Comparison of ENCODE assay signal across 12 cellular contexts in the genomic region with DNA sequence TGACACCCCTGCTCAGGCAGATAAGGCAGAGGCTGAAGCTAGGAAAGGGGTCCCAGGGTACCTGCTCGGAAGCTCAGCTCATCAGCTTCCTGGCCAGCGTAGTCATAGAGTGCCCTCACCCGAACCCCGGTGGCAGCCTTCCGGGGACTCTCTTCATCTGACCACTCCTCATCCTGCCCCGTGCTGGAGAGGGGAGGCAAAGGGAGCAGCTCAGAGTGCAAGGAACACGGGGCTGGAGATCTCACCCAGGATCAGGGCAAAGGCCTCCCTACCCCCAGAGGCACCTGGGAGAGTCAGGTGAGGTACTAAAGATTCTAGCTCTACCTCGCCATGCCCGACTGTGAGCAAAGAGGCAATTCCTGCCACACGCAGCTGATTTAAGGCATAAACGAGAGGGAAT. TPM values are rescaled to one million over a fixed set of nuclear protein-coding genes. Genes with fewer than 3 reads are reported as not detected.
DNase-seq lines count a peak whose midpoint lies in the region; ATAC-seq and TF ChIP-seq lines count a peak whose summit lies in the region.
"Had no signal": no experiment of that assay in that cellular context is flagged by ENCODE, and none has a peak within 500 bp of the region (broad histone marks: within the 10 kb centered on the region; RNA-seq: fewer than 3 reads in every experiment).

No MANE protein-coding gene starts in this region.

- H3K27ac Mint-ChIP-seq in neural progenitor cell, result no peak overlapping the region

- no peak overlapping the region for H3K4me2 ChIP-seq in osteoblast (ENCODE audit: insufficient read depth, low read length)
- H3K4me2 ChIP-seq in neural progenitor cell, result no peak overlapping the region

- no peak overlapping the region for H3K4me3 Mint-ChIP-seq in neural progenitor cell

- ATAC-seq in left cardiac atrium (no peak), GM21526 (IDR thresholded peaks at IDR 0.05; ENCODE audit: low FRiP score, unreplicated experiment) (no peak)

- H2AFZ ChIP-seq in osteoblast (ENCODE audit: low read length), result no peak overlapping the region
- H2AFZ ChIP-seq in neural progenitor cell (replicated peaks), result no peak overlapping the region
- H2AFZ ChIP-seq: PC-9 had no signal

- intact Hi-C loops in left ventricle myocardium inferior (cut with micrococcal nuclease) (no loop called here), left cardiac atrium (cut with DNase I) (loop anchor here in 1 of 2 donors (5.0 kb wide), 2 partner anchors 39 to 79 kb away; a partner anchor contains a TSS), dorsolateral prefrontal cortex (cut with DNase I) (loop anchor here in 1 of 2 donors (2.0 to 5.0 kb wide), 2 partner anchors 176 to 229 kb away; a partner anchor contains a TSS)

- H3K4me1 ChIP-seq in left ventricle myocardium inferior (peaks cover 94% of the 10 kb centered on the region), osteoblast (ENCODE audit: insufficient read depth, low read length) (peaks cover 19% of the 10 kb centered on the region), neural progenitor cell (peaks cover 10% of the 10 kb centered on the region)

- H3K36me3 Mint-ChIP-seq in neural progenitor cell, result peaks cover 4% of the 10 kb centered on the region

- H4K20me1 ChIP-seq in osteoblast (ENCODE audit: insufficient read depth, low read length) (peaks cover 19% of the 10 kb centered on the region), neural progenitor cell (ENCODE audit: low read depth) (peaks cover 19% of the 10 kb centered on the region)

- H3F3A ChIP-seq in neural progenitor cell (ENCODE audit: low read depth), result peaks cover 12% of the 10 kb centered on the region

- H3K9ac ChIP-seq in neural progenitor cell, result no peak overlapping the region

- H3K36me3 ChIP-seq in left ventricle myocardium inferior (peaks cover 56% of the 10 kb centered on the region), osteoblast (ENCODE audit: insufficient read depth, low read length) (peaks cover 20% of the 10 kb centered on the region), neural progenitor cell (no peaks in the 10 kb centered on the region), MG63 (peaks cover 41% of the 10 kb centered on the region)

- H3K27me3 ChIP-seq in left ventricle myocardium inferior (ENCODE audit: low read depth) (peaks cover 4% of the 10 kb centered on the region), dorsolateral prefrontal cortex (no peaks in the 10 kb centered on the region), osteoblast (ENCODE audit: insufficient read depth, low read length) (no peaks in the 10 kb centered on the region), neural progenitor cell (no peaks in the 10 kb centered on the region), MG63 (no peaks in the 10 kb centered on the region)

- no peaks in the 10 kb centered on the region for H3K27me3 Mint-ChIP-seq in neural progenitor cell (ENCODE audit: insufficient read depth, low read depth)

- peak overlapping the region; percentile 95 for H3K4me3 ChIP-seq in left ventricle myocardium inferior
- peak overlapping the region in 2 of 59 donors; percentile 93 to 94 for H3K4me3 ChIP-seq in dorsolateral prefrontal cortex
- no peak overlapping the region for H3K4me3 ChIP-seq in osteoblast (ENCODE audit: insufficient read depth, low read length)
- H3K4me3 ChIP-seq in neural progenitor cell, result no peak overlapping the region
- H3K4me3 ChIP-seq in MG63, result no peak overlapping the region
- H3K4me3 ChIP-seq: PC-9 had no signal

- peaks cover 32% of the 10 kb centered on the region for H3K79me2 ChIP-seq in osteoblast (ENCODE audit: insufficient read depth, low read length)
- H3K79me2 ChIP-seq in neural progenitor cell (ENCODE audit: low read depth), result peaks cover 31% of the 10 kb centered on the region

- no peak for DNase-seq in left ventricle myocardium inferior
- no peak for DNase-seq in left cardiac atrium
- DNase-seq in dorsolateral prefrontal cortex, result no peak
- peak; percentile 73 for DNase-seq in osteoblast (ENCODE audit: insufficient read length, low spot score, missing footprints)
- DNase-seq in neural progenitor cell (ENCODE audit: low spot score), result no peak
- no peak for DNase-seq in D341Med (ENCODE audit: low spot score)
- DNase-seq in MG63, result no peak
- DNase-seq: activated T-cell treated with anti-CD3 and anti-CD28 coated beads, Interleukin-2, amount 50 U/mL, for 72 hours; foreskin fibroblast; NCI-H2171; PC-9 had no signal

- H3K4me1 Mint-ChIP-seq in neural progenitor cell, result peaks cover 19% of the 10 kb centered on the region

- no peaks in the 10 kb centered on the region for H3K9me3 Mint-ChIP-seq in neural progenitor cell
- H3K9me3 Mint-ChIP-seq: activated T-cell treated with anti-CD3 and anti-CD28 coated beads, Interleukin-2, amount 50 U/mL, for 72 hours had no signal

- TF ChIP-seq CTCF in left ventricle myocardium inferior (IDR thresholded peaks at IDR 0.05; ENCODE audit: borderline replicate concordance) (no peak), dorsolateral prefrontal cortex (IDR thresholded peaks at IDR 0.05 in 54 of 56, conservative IDR thresholded peaks at IDR 0.05 in 2 of 56; ENCODE audit: low read depth in 1 of 56, partially characterized antibody in 56 of 56) (no peak), osteoblast (IDR thresholded peaks at IDR 0.05; ENCODE audit: extremely low read depth, low read depth, low read length) (no peak), neural progenitor cell (IDR thresholded peaks at IDR 0.05) (no peak)

- H3K9me3 ChIP-seq in left ventricle myocardium inferior (replicated peaks) (no peaks in the 10 kb centered on the region), osteoblast (ENCODE audit: low read depth, low read length) (no peaks in the 10 kb centered on the region), neural progenitor cell (ENCODE audit: low read depth) (no peaks in the 10 kb centered on the region), MG63 (no peaks in the 10 kb centered on the region)

- H3K27ac ChIP-seq in left ventricle myocardium inferior (replicated peaks) (peak overlapping the region; percentile 98), dorsolateral prefrontal cortex (peak overlapping the region in 58 of 59 donors; percentile 97 to 100 (median 100)), osteoblast (ENCODE audit: low read depth, low read length) (no peak overlapping the region), neural progenitor cell (no peak overlapping the region)

RNA-seq across cellular contexts. Expression of a gene that starts 1.6 kb away (rescaled TPM):
- total RNA-seq in left ventricle myocardium inferior (47.8 TPM), left cardiac atrium (10 to 100 TPM; 41.4 to 54.4 TPM), dorsolateral prefrontal cortex (100 to 1,000 TPM in 110 of 120 experiments, 10 to 100 TPM in 10; 84.8 to 149 (median 114) TPM), osteoblast (104 and 139 TPM in 2 replicates), neural progenitor cell (ENCODE audit: low replicate concordance) (95.0 and 160 TPM in 2 replicates)
- 71.0 and 92.8 TPM in 2 replicates for total RNA-seq in MG63 (2014; rRNA removed; shearing (Covaris generic); ENCODE audit: low replicate concordance)

RNA-seq across cellular contexts. Expression of a gene that starts 7.9 kb away (rescaled TPM):
- 198 TPM for total RNA-seq in left ventricle myocardium inferior
- total RNA-seq in left cardiac atrium, result 100 to 1,000 TPM; 108 to 126 TPM
- total RNA-seq in dorsolateral prefrontal cortex, result 10 to 100 TPM in 117 of 120 experiments, 1 to 10 TPM in 3; 7.7 to 54.9 (median 21.5) TPM
- total RNA-seq in osteoblast, result 11.2 and 12.7 TPM in 2 replicates
- 7.1 and 11.2 TPM in 2 replicates for total RNA-seq in neural progenitor cell (ENCODE audit: low replicate concordance)
- total RNA-seq in MG63 (2014; rRNA removed; shearing (Covaris generic); ENCODE audit: low replicate concordance), result 59.8 and 92.5 TPM in 2 replicates

RNA-seq across cellular contexts. Expression of a gene that starts 36.5 kb away (rescaled TPM):
- 8.7 TPM for total RNA-seq in left ventricle myocardium inferior
- total RNA-seq in left cardiac atrium, result 10 to 100 TPM; 10.4 to 10.8 TPM
- total RNA-seq in dorsolateral prefrontal cortex, result 10 to 100 TPM in 118 of 120 experiments, 1 to 10 TPM in 2; 7.0 to 40.6 (median 19.7) TPM
- total RNA-seq in osteoblast, result 52.5 and 66.6 TPM in 2 replicates
- total RNA-seq in neural progenitor cell (ENCODE audit: low replicate concordance), result 61.4 and 76.9 TPM in 2 replicates
- 13.9 and 20.0 TPM in 2 replicates for total RNA-seq in MG63 (2014; rRNA removed; shearing (Covaris generic); ENCODE audit: low replicate concordance)

Comparison
In these comparisons a context has a peak if more than half of its experiments do, and no peak if none do; other contexts are left out.
1. H3K27ac ChIP-seq: peak in left ventricle myocardium inferior (single experiment) and dorsolateral prefrontal cortex (58 of 59); none in osteoblast (single experiment) and neural progenitor cell (single experiment).